ENCODE assay signal across 21 cellular contexts in genomic region chr19:30052122-30053075, GRCh38.
"Had no signal": no experiment of that assay in that cellular context is flagged by ENCODE, and none has a peak within 500 bp of the region (broad histone marks: within the 10 kb centered on the region; RNA-seq: fewer than 3 reads in every experiment).

No MANE protein-coding gene starts in this region.

- H3K4me1 ChIP-seq: adrenal gland, foreskin keratinocyte, pancreas, tibial artery had no signal

- H3K4me1 Mint-ChIP-seq: activated CD4-positive, alpha-beta memory T cell treated with anti-CD3 and anti-CD28 coated beads, Interleukin-2, amount 10 ng/mL, durations not matched to agents 7 days and 5 days; endodermal cell had no signal

- H2AFZ ChIP-seq: hepatocyte had no signal

- H3K27ac Mint-ChIP-seq: activated CD4-positive, alpha-beta memory T cell treated with anti-CD3 and anti-CD28 coated beads, Interleukin-2, amount 10 ng/mL, durations not matched to agents 7 days and 5 days; endodermal cell; stimulated activated memory B cell treated with anti-CD40 and anti-IgM and Interleukin-4, amounts not matched to agents 10 μg/mL and 1 μg/mL and 100 μg/mL, for 72 hours had no signal

- H3K36me3 ChIP-seq: adrenal gland, cardiac muscle cell, pancreas, sigmoid colon, tibial artery, WERI-Rb-1 had no signal

- H3K27me3 Mint-ChIP-seq: stimulated activated memory B cell treated with anti-CD40 and anti-IgM and Interleukin-4, amounts not matched to agents 10 μg/mL and 1 μg/mL and 100 μg/mL, for 72 hours had no signal

- H3K79me2 ChIP-seq: hepatocyte had no signal

- H3K9me3 Mint-ChIP-seq: activated CD4-positive, alpha-beta memory T cell treated with anti-CD3 and anti-CD28 coated beads, Interleukin-2, amount 10 ng/mL, durations not matched to agents 7 days and 5 days; activated naive CD4-positive, alpha-beta T cell treated with anti-CD3 and anti-CD28 coated beads, Interleukin-2, amount 50 U/mL, for 72 hours; endodermal cell; naive thymus-derived CD4-positive, alpha-beta T cell had no signal

- H3K27me3 ChIP-seq: adrenal gland, cardiac muscle cell, foreskin keratinocyte, hepatocyte, pancreas, sigmoid colon, tibial artery had no signal

- H3K4me2 ChIP-seq: hepatocyte had no signal

- DNase-seq: activated CD4-positive, alpha-beta memory T cell treated with anti-CD3 and anti-CD28 coated beads, Interleukin-2, amount 10 ng/mL, durations not matched to agents 7 days and 5 days; activated CD8-positive, alpha-beta memory T cell treated with anti-CD3 and anti-CD28 coated beads, Interleukin-2, amount 50 U/mL, for 48 hours; activated gamma-delta T cell treated with Interleukin-2 at 50 U/mL for 16 hours; endodermal cell; foreskin keratinocyte; left cardiac atrium; mesendoderm; naive thymus-derived CD4-positive, alpha-beta T cell; pancreas; sigmoid colon; stimulated activated CD4-positive, alpha-beta T cell treated with anti-CD3 and anti-CD28 coated beads, Interleukin-4, amount 100 ng/mL, for 24 hours; SW 1271; tibial artery; WERI-Rb-1 had no signal

- H3K9me3 ChIP-seq: adrenal gland, pancreas, sigmoid colon, tibial artery had no signal

- ATAC-seq: foreskin keratinocyte; left cardiac atrium; naive thymus-derived CD4-positive, alpha-beta T cell; pancreas; stimulated activated memory B cell treated with anti-CD40 and anti-IgM and Interleukin-4, amounts not matched to agents 10 μg/mL and 1 μg/mL and 100 μg/mL, for 72 hours had no signal

- H3K36me3 Mint-ChIP-seq: activated naive CD4-positive, alpha-beta T cell treated with anti-CD3 and anti-CD28 coated beads, Interleukin-2, amount 50 U/mL, for 72 hours had no signal

- H3K4me3 ChIP-seq: adrenal gland, cardiac muscle cell, hepatocyte, pancreas, sigmoid colon, tibial artery had no signal

- H3K27ac ChIP-seq: adrenal gland, cardiac muscle cell, epithelial cell of prostate, foreskin keratinocyte, hepatocyte, pancreas, sigmoid colon, tibial artery, WERI-Rb-1 had no signal

- H3K4me3 Mint-ChIP-seq: activated CD4-positive, alpha-beta memory T cell treated with anti-CD3 and anti-CD28 coated beads, Interleukin-2, amount 10 ng/mL, durations not matched to agents 7 days and 5 days; endodermal cell; naive thymus-derived CD4-positive, alpha-beta T cell; stimulated activated memory B cell treated with anti-CD40 and anti-IgM and Interleukin-4, amounts not matched to agents 10 μg/mL and 1 μg/mL and 100 μg/mL, for 72 hours had no signal

- FAIRE-seq: colon, pancreas had no signal
